Comparison of ENCODE assay signal across 1 cellular context in genomic region chr4:84800256-84800655, GRCh38.
TF ChIP-seq lines count a peak whose summit lies in the region.

No MANE protein-coding gene starts in this region.

TF ChIP-seq in SK-N-SH treated with all-trans-retinoic acid at 6 μM for 48 hours, 23 proteins besides CTCF, POLR2A, EP300 and RAD21 (continued from another document):
- TF ChIP-seq RARB (CRISPR knock-in tag; IDR thresholded peaks at IDR 0.05) (no peak), GLIS3 (CRISPR knock-in tag; IDR thresholded peaks at IDR 0.05) (no peak), PATZ1 (CRISPR knock-in tag; IDR thresholded peaks at IDR 0.05; ENCODE audit: borderline replicate concordance) (no peak), ARNTL (CRISPR knock-in tag; IDR thresholded peaks at IDR 0.05; ENCODE audit: borderline replicate concordance, low read depth) (no peak)
